ENCODE assay signal across 8 cellular contexts in genomic region chr5:176447538-176447981, GRCh38. TPM values are rescaled to one million over a fixed set of nuclear protein-coding genes. Genes with fewer than 3 reads are reported as not detected.
DNase-seq lines count a peak whose midpoint lies in the region; ATAC-seq, FAIRE-seq and TF ChIP-seq lines count a peak whose summit lies in the region.

No MANE protein-coding gene starts in this region.

- no peak for TF ChIP-seq CTCF in C4-2B (conservative IDR thresholded peaks at IDR 0.05)
- TF ChIP-seq CTCF in gastroesophageal sphincter (IDR thresholded peaks at IDR 0.05): no peak
- no peak for TF ChIP-seq CTCF in progenitor cell of endocrine pancreas (IDR thresholded peaks at IDR 0.05; ENCODE audit: unreplicated experiment)

- H3K4me3 ChIP-seq in gastroesophageal sphincter: peak overlapping the region; percentile 86 to 96

- H3K36me3 ChIP-seq in gastroesophageal sphincter: no peaks in the 10 kb centered on the region

- peak overlapping the region; percentile 98 for H3K4me3 Mint-ChIP-seq in activated CD4-positive, alpha-beta memory T cell treated with anti-CD3 and anti-CD28 coated beads, Interleukin-2, amount 10 ng/mL, durations not matched to agents 7 days and 5 days
- peak overlapping the region; percentile 98 for H3K4me3 Mint-ChIP-seq in progenitor cell of endocrine pancreas (ENCODE audit: low read depth)

- peaks cover 37% of the 10 kb centered on the region for H3K4me1 Mint-ChIP-seq in activated CD4-positive, alpha-beta memory T cell treated with anti-CD3 and anti-CD28 coated beads, Interleukin-2, amount 10 ng/mL, durations not matched to agents 7 days and 5 days
- peaks cover 17% of the 10 kb centered on the region for H3K4me1 Mint-ChIP-seq in progenitor cell of endocrine pancreas (ENCODE audit: low read depth)

- peak overlapping the region; percentile 96 for H3K27ac Mint-ChIP-seq in activated CD4-positive, alpha-beta memory T cell treated with anti-CD3 and anti-CD28 coated beads, Interleukin-2, amount 10 ng/mL, durations not matched to agents 7 days and 5 days
- H3K27ac Mint-ChIP-seq in progenitor cell of endocrine pancreas: peak overlapping the region; percentile 98

- peaks cover 17% of the 10 kb centered on the region for H3K36me3 Mint-ChIP-seq in activated CD4-positive, alpha-beta memory T cell treated with anti-CD3 and anti-CD28 coated beads, Interleukin-2, amount 10 ng/mL, durations not matched to agents 7 days and 5 days (ENCODE audit: low read depth)
- H3K36me3 Mint-ChIP-seq in progenitor cell of endocrine pancreas (ENCODE audit: insufficient read depth): peaks cover 1% of the 10 kb centered on the region

- peaks cover 0 to 45% (median 9%) of the 10 kb centered on the region in 3 donors for H3K4me1 ChIP-seq in gastroesophageal sphincter

- H3K9me3 Mint-ChIP-seq in activated CD4-positive, alpha-beta memory T cell treated with anti-CD3 and anti-CD28 coated beads, Interleukin-2, amount 10 ng/mL, durations not matched to agents 7 days and 5 days: no peaks in the 10 kb centered on the region
- no peaks in the 10 kb centered on the region for H3K9me3 Mint-ChIP-seq in progenitor cell of endocrine pancreas (ENCODE audit: low read depth)

- H3K27me3 ChIP-seq in gastroesophageal sphincter: no peaks in the 10 kb centered on the region

- FAIRE-seq in RCC 7860 (lab: Jason Lieb, UNC): no peak

- no peak for TF ChIP-seq POLR2A in gastroesophageal sphincter (IDR thresholded peaks at IDR 0.05)

- H3K27me3 Mint-ChIP-seq in activated CD4-positive, alpha-beta memory T cell treated with anti-CD3 and anti-CD28 coated beads, Interleukin-2, amount 10 ng/mL, durations not matched to agents 7 days and 5 days: peaks cover 6% of the 10 kb centered on the region
- no peaks in the 10 kb centered on the region for H3K27me3 Mint-ChIP-seq in progenitor cell of endocrine pancreas

- DNase-seq in activated CD4-positive, alpha-beta memory T cell treated with anti-CD3 and anti-CD28 coated beads, Interleukin-2, amount 10 ng/mL, durations not matched to agents 7 days and 5 days: no peak
- DNase-seq in progenitor cell of endocrine pancreas (ENCODE audit: low spot score, unreplicated experiment) (peak; percentile 48), GDM1 (lab: John Stamatoyannopoulos, UW) (no peak), RCC 7860 (ENCODE audit: low spot score) (no peak)

- CTCF ChIA-PET in activated CD4-positive, alpha-beta memory T cell treated with anti-CD3 and anti-CD28 coated beads, Interleukin-2, amount 10 ng/mL, durations not matched to agents 7 days and 5 days (lab: Charles Lee): interaction anchor here (0.6 to 4.8 kb wide), 34 partner anchors 10 to 574 kb away, joined by 3 to 73 read pairs (median 4); partner anchors contain the start of genes CLTB, EIF4E1B, RNF44 and SNCB

- no peak for TF ChIP-seq EP300 in gastroesophageal sphincter (IDR thresholded peaks at IDR 0.05)

- POLR2A ChIA-PET in activated CD4-positive, alpha-beta memory T cell treated with anti-CD3 and anti-CD28 coated beads, Interleukin-2, amount 10 ng/mL, durations not matched to agents 7 days and 5 days (lab: Charles Lee): interaction anchor here (0.7 to 10.0 kb wide), 27 partner anchors 8 to 201 kb away, joined by 3 to 156 read pairs (median 4); partner anchors contain the start of genes CLTB, HIGD2A, KIAA1191 and NOP16

- WGBS in gastroesophageal sphincter (ENCODE audit: low coverage in 1 of 2), 2 donors: 0% methylated on average over 1 of the region's 38 CpGs

- H3K9me3 ChIP-seq in gastroesophageal sphincter: no peaks in the 10 kb centered on the region

- peak overlapping the region; percentile 96 for H3K27ac ChIP-seq in C4-2B
- H3K27ac ChIP-seq in gastroesophageal sphincter: peak overlapping the region; percentile 89 to 99 (median 96)

- peak; percentile 17 for ATAC-seq in GM19043 (IDR thresholded peaks at IDR 0.05; ENCODE audit: low read depth, unreplicated experiment)
- ATAC-seq in HG03196 (IDR thresholded peaks at IDR 0.05; ENCODE audit: unreplicated experiment): peak; percentile 32
- peak; percentile 42 for ATAC-seq in gastroesophageal sphincter

RNA-seq across cellular contexts. Expression of gene FAF2, which starts 0.6 kb away (rescaled TPM):
- 10 to 100 TPM; 36.2 to 38.7 TPM for total RNA-seq in activated CD4-positive, alpha-beta memory T cell treated with anti-CD3 and anti-CD28 coated beads, Interleukin-2, amount 10 ng/mL, durations not matched to agents 7 days and 5 days
- total RNA-seq in gastroesophageal sphincter (10 to 100 TPM; 25.3 to 27.7 (median 25.5) TPM), progenitor cell of endocrine pancreas (53.6 and 54.6 TPM in 2 replicates)

RNA-seq across cellular contexts. Expression of gene CLTB, which starts 31.2 kb away (rescaled TPM):
- 10 to 100 TPM; 56.2 to 57.2 TPM for total RNA-seq in activated CD4-positive, alpha-beta memory T cell treated with anti-CD3 and anti-CD28 coated beads, Interleukin-2, amount 10 ng/mL, durations not matched to agents 7 days and 5 days
- 100 to 1,000 TPM; 222 to 285 (median 240) TPM for total RNA-seq in gastroesophageal sphincter
- 27.9 and 29.1 TPM in 2 replicates for total RNA-seq in progenitor cell of endocrine pancreas

RNA-seq across cellular contexts. Expression of gene HIGD2A, which starts 59.0 kb away (rescaled TPM):
- total RNA-seq in activated CD4-positive, alpha-beta memory T cell treated with anti-CD3 and anti-CD28 coated beads, Interleukin-2, amount 10 ng/mL, durations not matched to agents 7 days and 5 days: 100 to 1,000 TPM; 142 to 147 TPM
- total RNA-seq in gastroesophageal sphincter: 100 to 1,000 TPM in 3 of 4 donors, 10 to 100 TPM in 1; 87.1 to 190 (median 157) TPM
- 88.0 and 96.8 TPM in 2 replicates for total RNA-seq in progenitor cell of endocrine pancreas

RNA-seq across cellular contexts. Expression of gene NOP16, which starts 59.2 kb away (rescaled TPM):
- 10 to 100 TPM; 24.2 to 24.7 TPM for total RNA-seq in activated CD4-positive, alpha-beta memory T cell treated with anti-CD3 and anti-CD28 coated beads, Interleukin-2, amount 10 ng/mL, durations not matched to agents 7 days and 5 days
- total RNA-seq in gastroesophageal sphincter (10 to 100 TPM in 3 of 4 donors, 1 to 10 TPM in 1; 9.1 to 22.3 (median 14.3) TPM), progenitor cell of endocrine pancreas (21.9 and 26.4 TPM in 2 replicates)
